ENCODE assay signal across 20 cellular contexts in genomic region chr18:44957025-44957424, GRCh38.
DNase-seq lines count a peak whose midpoint lies in the region; ATAC-seq, FAIRE-seq and TF ChIP-seq lines count a peak whose summit lies in the region.
"Had no signal": no experiment of that assay in that cellular context is flagged by ENCODE, and none has a peak within 500 bp of the region (broad histone marks: within the 10 kb centered on the region; RNA-seq: fewer than 3 reads in every experiment).

No MANE protein-coding gene starts in this region.

- no peak for TF ChIP-seq CTCF in right atrium auricular region (IDR thresholded peaks at IDR 0.05)
- no peak for TF ChIP-seq CTCF in heart right ventricle (IDR thresholded peaks at IDR 0.05)

- peaks cover 0 to 31% of the 10 kb centered on the region in 2 donors for H3K4me1 ChIP-seq in right atrium auricular region
- peaks cover 0 to 41% (median 24%) of the 10 kb centered on the region in 9 donors for H3K4me1 ChIP-seq in heart right ventricle
- H3K4me1 ChIP-seq in right cardiac atrium (ENCODE audit: control insufficient read depth, insufficient read depth, low read length), result peaks cover 2% of the 10 kb centered on the region
- H3K4me1 ChIP-seq in naive thymus-derived CD4-positive, alpha-beta T cell (ENCODE audit: control insufficient read depth in 2 of 2, insufficient read depth in 2 of 2, low read length in 2 of 2), result no peaks in the 10 kb centered on the region
- H3K4me1 ChIP-seq: A549, HAP-1 had no signal

- H3K9me3 ChIP-seq in right atrium auricular region (no peaks in the 10 kb centered on the region), heart right ventricle (no peaks in the 10 kb centered on the region), right cardiac atrium (ENCODE audit: control insufficient read depth, low read length) (no peaks in the 10 kb centered on the region)
- H3K9me3 ChIP-seq in naive thymus-derived CD4-positive, alpha-beta T cell (ENCODE audit: control insufficient read depth in 2 of 3, low read length in 3 of 3), result no peaks in the 10 kb centered on the region
- H3K9me3 ChIP-seq: A549, HAP-1 had no signal

- no peak for DNase-seq in Right ventricle myocardium inferior (ENCODE audit: missing footprints)
- DNase-seq in right atrium auricular region (ENCODE audit: low spot score), result no peak
- DNase-seq in GM12891 (ENCODE audit: insufficient read length, low spot score), result no peak
- DNase-seq in heart right ventricle, result no peak
- DNase-seq in right cardiac atrium, result no peak
- DNase-seq in ACHN, result no peak
- DNase-seq in naive thymus-derived CD4-positive, alpha-beta T cell, result no peak
- DNase-seq: 8988T; Calu3; CD4-positive, alpha-beta memory T cell; COR-L47; DMS53; DMS79 treated with DMSO at 0.1 percent for 48 hours; GF-D8; GOT3; HFFc6 had no signal

- H3K27me3 ChIP-seq in right atrium auricular region (no peaks in the 10 kb centered on the region), heart right ventricle (no peaks in the 10 kb centered on the region), right cardiac atrium (ENCODE audit: control insufficient read depth, insufficient read depth) (no peaks in the 10 kb centered on the region)
- H3K27me3 ChIP-seq in naive thymus-derived CD4-positive, alpha-beta T cell (ENCODE audit: control insufficient read depth in 2 of 2, insufficient read depth in 2 of 2, low read length in 2 of 2), result no peaks in the 10 kb centered on the region

- H3K4me3 ChIP-seq in right atrium auricular region, result no peak overlapping the region
- H3K4me3 ChIP-seq in heart right ventricle, result no peak overlapping the region
- H3K4me3 ChIP-seq in right cardiac atrium (ENCODE audit: low read length), result no peak overlapping the region
- no peak overlapping the region for H3K4me3 ChIP-seq in naive thymus-derived CD4-positive, alpha-beta T cell (ENCODE audit: low read length)
- H3K4me3 ChIP-seq: A549, HAP-1 had no signal

- H3K36me3 ChIP-seq in right atrium auricular region (no peaks in the 10 kb centered on the region), heart right ventricle (peaks cover 0 to 6% (median 0%) of the 10 kb centered on the region in 9 donors)
- H3K36me3 ChIP-seq in naive thymus-derived CD4-positive, alpha-beta T cell (ENCODE audit: control insufficient read depth in 2 of 3, insufficient read depth in 3 of 3, low read length in 3 of 3), result no peaks in the 10 kb centered on the region
- H3K36me3 ChIP-seq: HAP-1 had no signal

- H3K27me3 Mint-ChIP-seq in naive thymus-derived CD4-positive, alpha-beta T cell, result peaks cover 0 to 7% (median 0%) of the 10 kb centered on the region in 5 donors

- H3K36me3 Mint-ChIP-seq in naive thymus-derived CD4-positive, alpha-beta T cell, result peaks cover 0 to 2% (median 0%) of the 10 kb centered on the region in 5 donors
- H3K36me3 Mint-ChIP-seq: CD4-positive, alpha-beta memory T cell had no signal

- H3K9me3 Mint-ChIP-seq in naive thymus-derived CD4-positive, alpha-beta T cell, result peaks cover 0 to 3% (median 0%) of the 10 kb centered on the region in 11 donors

- in situ Hi-C loops in ACHN (cut with HindIII; ENCODE audit: low pct_ligation_motif_present, low pct_unique_long_range_greater_than_20kb, low sequenced_read_pairs), result no loop called here

- 50 to 58% methylated on average over 1 of the region's 1 CpG for WGBS in heart right ventricle, 2 donors
- WGBS in right cardiac atrium, result 57% methylated on average over 1 of the region's 1 CpG

- H3K27ac ChIP-seq in right atrium auricular region (no peak overlapping the region), heart right ventricle (no peak overlapping the region), right cardiac atrium (ENCODE audit: low read length) (no peak overlapping the region)
- no peak overlapping the region for H3K27ac ChIP-seq in naive thymus-derived CD4-positive, alpha-beta T cell (ENCODE audit: low read depth, low read length)
- H3K27ac ChIP-seq: A549 had no signal

- H3K4me1 Mint-ChIP-seq in naive thymus-derived CD4-positive, alpha-beta T cell, result peaks cover 0 to 3% (median 0%) of the 10 kb centered on the region in 7 donors
- H3K4me1 Mint-ChIP-seq: CD4-positive, alpha-beta memory T cell had no signal

- intact Hi-C loops in Right ventricle myocardium inferior (cut with DNase I), result no loop called here
- intact Hi-C loops in heart right ventricle (cut with DNase I), result no loop called here
- intact Hi-C loops in right cardiac atrium (cut with DNase I), result no loop called here
- intact Hi-C loops in naive thymus-derived CD4-positive, alpha-beta T cell (cut with micrococcal nuclease), result no loop called here

- ATAC-seq in Right ventricle myocardium inferior, result peak; percentile 57
- peak in 7 of 8 donors; percentile 33 to 88 (median 60) for ATAC-seq in heart right ventricle
- peak; percentile 55 to 70 for ATAC-seq in right cardiac atrium
- no peak for ATAC-seq in naive thymus-derived CD4-positive, alpha-beta T cell
- ATAC-seq: A549 had no signal

- TF ChIP-seq POLR2A in GM12891 (IDR thresholded peaks at IDR 0.05; ENCODE audit: low read depth, low read length), result no peak

- no peak overlapping the region for H3K27ac Mint-ChIP-seq in naive thymus-derived CD4-positive, alpha-beta T cell
- H3K27ac Mint-ChIP-seq: HFFc6 had no signal

- FAIRE-seq in GM12891 (lab: Jason Lieb, UNC), result peak; percentile 5
- FAIRE-seq: A549, GM12892, H54 had no signal

- H3K4me3 Mint-ChIP-seq in naive thymus-derived CD4-positive, alpha-beta T cell, result no peak overlapping the region
- H3K4me3 Mint-ChIP-seq: CD4-positive, alpha-beta memory T cell; HFFc6 had no signal

- POLR2A ChIA-PET in naive thymus-derived CD4-positive, alpha-beta T cell (lab: Charles Lee), result no interaction called here

- CTCF ChIA-PET in naive thymus-derived CD4-positive, alpha-beta T cell (lab: Charles Lee), result no interaction called here

TF ChIP-seq in GM12891, 5 proteins besides CTCF, POLR2A, EP300 and RAD21:
- TF ChIP-seq TAF1 (IDR thresholded peaks at IDR 0.05; ENCODE audit: low read depth, low read length) (no peak), PAX5 (IDR thresholded peaks at IDR 0.05; ENCODE audit: insufficient read depth, low read length, severe bottlenecking) (no peak), SPI1 (IDR thresholded peaks at IDR 0.05; ENCODE audit: low read depth, low read length) (no peak), POLR2AphosphoS5 (IDR thresholded peaks at IDR 0.05; ENCODE audit: low read depth, low read length) (no peak), POU2F2 (IDR thresholded peaks at IDR 0.05; ENCODE audit: low read depth, low read length) (no peak)
